Comparison of ENCODE assay signal across 9 cellular contexts in the genomic region with DNA sequence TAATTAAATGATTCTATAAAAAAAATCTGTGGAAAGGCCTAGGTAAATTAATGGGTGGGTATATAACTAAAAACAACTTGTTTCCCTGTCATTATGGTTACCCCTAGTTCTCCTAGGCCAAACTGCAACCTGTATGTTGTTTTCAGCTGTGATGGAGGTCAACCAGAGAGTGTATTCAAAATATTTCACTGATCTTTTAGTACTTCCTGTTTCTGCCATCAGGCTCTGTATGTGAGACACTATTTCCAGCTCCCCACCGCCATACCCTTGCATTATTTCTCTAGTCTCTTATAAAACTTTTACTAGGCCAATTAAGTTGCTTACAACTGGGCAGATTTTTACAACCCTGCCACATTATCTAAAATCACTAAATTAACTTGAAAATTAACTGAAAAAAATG. TPM values are rescaled to one million over a fixed set of nuclear protein-coding genes. Genes with fewer than 3 reads are reported as not detected.
DNase-seq lines count a peak whose midpoint lies in the region; ATAC-seq and TF ChIP-seq lines count a peak whose summit lies in the region.
"Had no signal": no experiment of that assay in that cellular context is flagged by ENCODE, and none has a peak within 500 bp of the region (broad histone marks: within the 10 kb centered on the region; RNA-seq: fewer than 3 reads in every experiment).

No MANE protein-coding gene starts in this region.

- ATAC-seq in GM19324 (IDR thresholded peaks at IDR 0.05; ENCODE audit: low FRiP score, unreplicated experiment) (peak; percentile 47), HG02884 (IDR thresholded peaks at IDR 0.05; ENCODE audit: unreplicated experiment) (peak; percentile 66)

- no peak for TF ChIP-seq POLR2A in NB4 (IDR thresholded peaks at IDR 0.05; ENCODE audit: extremely low read depth, insufficient read length)

- peaks cover 14% of the 10 kb centered on the region for H3K4me1 Mint-ChIP-seq in T-helper 2 cell treated with Interferon-gamma antibody and Interleukin-4, amounts not matched to agents 5 μg/mL and 100 μg/mL, for 36 hours (ENCODE audit: low read depth)

- CTCF ChIA-PET in A673 (lab: Charles Lee): no interaction called here

- intact Hi-C loops in A673 (cut with micrococcal nuclease; ENCODE audit: unreplicated experiment): no loop called here

- no TSS peak for BruUV-seq in A673 (replicated peaks; lab: Mats Ljungman, UMichigan)

- POLR2A ChIA-PET in A673 (lab: Charles Lee; ENCODE audit: low non-redundant PET): no interaction called here

- H3K4me3 ChIP-seq in A673 (ENCODE audit: low read depth, low read length, poor library complexity, severe bottlenecking) (no peak overlapping the region), NB4 (ENCODE audit: low read depth, low read length) (no peak overlapping the region)

- H3K36me3 ChIP-seq in A673 (ENCODE audit: insufficient read depth, low read length, poor library complexity, severe bottlenecking): no peaks in the 10 kb centered on the region

- H3K4me1 ChIP-seq in A673 (ENCODE audit: insufficient read depth, low read length, poor library complexity, severe bottlenecking): peaks cover 18% of the 10 kb centered on the region

- H3K27ac Mint-ChIP-seq in T-helper 2 cell treated with Interferon-gamma antibody and Interleukin-4, amounts not matched to agents 5 μg/mL and 100 μg/mL, for 36 hours: no peak overlapping the region

- peak; percentile 39 for DNase-seq in A673 (ENCODE audit: low spot score)
- peak; percentile 23 for DNase-seq in NB4 (ENCODE audit: low read depth)
- no peak for DNase-seq in NCI-H446 treated with DMSO at 0.1 percent for 48 hours (lab: John Stamatoyannopoulos, UW)
- DNase-seq in T-helper 2 cell treated with Interferon-gamma antibody and Interleukin-4, amounts not matched to agents 5 μg/mL and 100 μg/mL, for 36 hours (ENCODE audit: low spot score): no peak
- no peak for DNase-seq in H4 (ENCODE audit: low spot score)
- DNase-seq in stimulated activated CD4-positive, alpha-beta T cell treated with anti-CD3 and anti-CD28 coated beads, Interleukin-2, amount 100 ng/mL, for 24 hours: no peak
- DNase-seq: NCI-H1694 treated with DMSO at 0.1 percent for 48 hours had no signal

- TF ChIP-seq CTCF in A673 (conservative IDR thresholded peaks at IDR 0.05; ENCODE audit: low read depth, low read length): no peak
- no peak for TF ChIP-seq CTCF in NB4 (IDR thresholded peaks at IDR 0.05; ENCODE audit: low read depth, low read length)

- H3K4me3 Mint-ChIP-seq in T-helper 2 cell treated with Interferon-gamma antibody and Interleukin-4, amounts not matched to agents 5 μg/mL and 100 μg/mL, for 36 hours: no peak overlapping the region

- H3K27me3 Mint-ChIP-seq in T-helper 2 cell treated with Interferon-gamma antibody and Interleukin-4, amounts not matched to agents 5 μg/mL and 100 μg/mL, for 36 hours (ENCODE audit: low read depth): no peaks in the 10 kb centered on the region

- H3K9me3 ChIP-seq in A673 (ENCODE audit: low read depth, low read length, poor library complexity, severe bottlenecking): no peaks in the 10 kb centered on the region

- H3K36me3 Mint-ChIP-seq in T-helper 2 cell treated with Interferon-gamma antibody and Interleukin-4, amounts not matched to agents 5 μg/mL and 100 μg/mL, for 36 hours (ENCODE audit: low read depth): peaks cover 9% of the 10 kb centered on the region

- H3K27ac ChIP-seq in A673 (ENCODE audit: low read depth, low read length, poor library complexity, severe bottlenecking): no peak overlapping the region

- no peaks in the 10 kb centered on the region for H3K27me3 ChIP-seq in A673 (replicated peaks; ENCODE audit: insufficient read depth, low read depth, low read length, poor library complexity)

- H3K9me3 Mint-ChIP-seq in T-helper 2 cell treated with Interferon-gamma antibody and Interleukin-4, amounts not matched to agents 5 μg/mL and 100 μg/mL, for 36 hours: no peaks in the 10 kb centered on the region

RNA-seq across cellular contexts. Expression of gene CDKL4, which starts 21.0 kb away (rescaled TPM):
- 0.79 and 1.1 TPM in 2 replicates for total RNA-seq in A673 (2021)
- not detected in 2 replicates for total RNA-seq in H4 (2014; rRNA removed; shearing (Covaris generic))

Comparison
In these comparisons a context has a peak if more than half of its experiments do, and no peak if none do; other contexts are left out.
1. DNase-seq: peak in A673 (single experiment) and NB4 (single experiment); none in NCI-H446 treated with DMSO at 0.1 percent for 48 hours (single experiment), T-helper 2 cell treated with Interferon-gamma antibody and Interleukin-4, amounts not matched to agents 5 μg/mL and 100 μg/mL, for 36 hours (single experiment), H4 (single experiment) and stimulated activated CD4-positive, alpha-beta T cell treated with anti-CD3 and anti-CD28 coated beads, Interleukin-2, amount 100 ng/mL, for 24 hours (0 of 2).